16 cellular contexts compared by ENCODE assay signal in genomic region chr17:68061512-68062313, GRCh38. TPM values are rescaled to one million over a fixed set of nuclear protein-coding genes. Genes with fewer than 3 reads are reported as not detected.
DNase-seq lines count a peak whose midpoint lies in the region; ATAC-seq and TF ChIP-seq lines count a peak whose summit lies in the region.
"Had no signal": no experiment of that assay in that cellular context is flagged by ENCODE, and none has a peak within 500 bp of the region (broad histone marks: within the 10 kb centered on the region; RNA-seq: fewer than 3 reads in every experiment).

No MANE protein-coding gene starts in this region.

- no peaks in the 10 kb centered on the region for H3K4me1 ChIP-seq in breast epithelium
- H3K4me1 ChIP-seq in upper lobe of right lung: no peaks in the 10 kb centered on the region

- no peak overlapping the region for H3K4me3 ChIP-seq in breast epithelium
- no peak overlapping the region for H3K4me3 ChIP-seq in upper lobe of right lung
- H3K4me3 ChIP-seq: dorsolateral prefrontal cortex had no signal

- no peaks in the 10 kb centered on the region for H3K36me3 Mint-ChIP-seq in MCF 10A (ENCODE audit: insufficient read depth, unreplicated experiment)
- no peaks in the 10 kb centered on the region for H3K36me3 Mint-ChIP-seq in CD14-positive monocyte
- H3K36me3 Mint-ChIP-seq: type B pancreatic cell had no signal

- no peaks in the 10 kb centered on the region for H3K27me3 ChIP-seq in breast epithelium
- no peaks in the 10 kb centered on the region for H3K27me3 ChIP-seq in upper lobe of right lung
- H3K27me3 ChIP-seq: dorsolateral prefrontal cortex had no signal

- H3K27ac Mint-ChIP-seq in MCF 10A (ENCODE audit: low read depth, unreplicated experiment): no peak overlapping the region
- no peak overlapping the region for H3K27ac Mint-ChIP-seq in CD14-positive monocyte
- H3K27ac Mint-ChIP-seq: nephron progenitor cell, type B pancreatic cell had no signal

- CTCF ChIA-PET in MCF 10A (lab: Yijun Ruan, JAX): no interaction called here

- intact Hi-C loops in MCF 10A (cut with micrococcal nuclease) (no loop called here), breast epithelium (cut with DNase I; ENCODE audit: low total_unique reads) (no loop called here), upper lobe of right lung (cut with DNase I) (no loop called here), CD14-positive monocyte (cut with micrococcal nuclease) (no loop called here)

- H3K4me3 Mint-ChIP-seq in MCF 10A (ENCODE audit: unreplicated experiment): no peak overlapping the region
- H3K4me3 Mint-ChIP-seq in CD14-positive monocyte: no peak overlapping the region
- H3K4me3 Mint-ChIP-seq: nephron progenitor cell, type B pancreatic cell had no signal

- no peaks in the 10 kb centered on the region for H3K36me3 ChIP-seq in breast epithelium
- H3K36me3 ChIP-seq in upper lobe of right lung: no peaks in the 10 kb centered on the region

- peaks cover 6% of the 10 kb centered on the region for H3K4me1 Mint-ChIP-seq in MCF 10A (ENCODE audit: insufficient read depth, unreplicated experiment)
- H3K4me1 Mint-ChIP-seq in CD14-positive monocyte: peaks cover 4% of the 10 kb centered on the region

- DNase-seq in MCF 10A (ENCODE audit: unreplicated experiment) (peak; percentile 29), breast epithelium (ENCODE audit: low spot score in 2 of 2) (no peak), NCI-H69 (lab: John Stamatoyannopoulos, UW) (peak; percentile 23), fibroblast of peridontal ligament (ENCODE audit: extremely low read depth) (peak; percentile 18), upper lobe of right lung (no peak), CD14-positive monocyte (ENCODE audit: low spot score) (no peak), NCI-H146 treated with DMSO at 0.1 percent for 48 hours (lab: John Stamatoyannopoulos, UW; ENCODE audit: unreplicated experiment) (no peak)
- DNase-seq: 8988T; activated CD4-positive, CD25-positive, alpha-beta regulatory T cell treated with anti-CD3 and anti-CD28 coated beads, Interleukin-2, amount 50 U/mL, for 72 hours; activated T-cell treated with anti-CD3 and anti-CD28 coated beads, Interleukin-2, amount 50 U/mL, for 1 hour; dorsolateral prefrontal cortex; left cardiac atrium; NCI-H146; nephron progenitor cell had no signal

- TF ChIP-seq POLR2A in breast epithelium (IDR thresholded peaks at IDR 0.05): no peak

- peak; percentile 13 for ATAC-seq in upper lobe of right lung
- no peak for ATAC-seq in HG03175 (IDR thresholded peaks at IDR 0.05; ENCODE audit: unreplicated experiment)

- H3K9me3 ChIP-seq in breast epithelium: no peaks in the 10 kb centered on the region
- no peaks in the 10 kb centered on the region for H3K9me3 ChIP-seq in upper lobe of right lung

- POLR2A ChIA-PET in MCF 10A (lab: Yijun Ruan, JAX): interaction anchor here (0.6 kb wide), 1 partner anchor 21 kb away, joined by 3 read pairs; no protein-coding TSS in a partner anchor

- no peaks in the 10 kb centered on the region for H3K27me3 Mint-ChIP-seq in MCF 10A (ENCODE audit: insufficient read depth, unreplicated experiment)
- peaks cover 2 to 4% (median 4%) of the 10 kb centered on the region in 3 donors for H3K27me3 Mint-ChIP-seq in CD14-positive monocyte (ENCODE audit: low read depth in 3 of 3)
- H3K27me3 Mint-ChIP-seq: type B pancreatic cell had no signal

- TF ChIP-seq CTCF in MCF 10A (IDR thresholded peaks at IDR 0.05; ENCODE audit: unreplicated experiment) (no peak), breast epithelium (IDR thresholded peaks at IDR 0.05) (no peak), upper lobe of right lung (IDR thresholded peaks at IDR 0.05) (no peak), CD14-positive monocyte (IDR thresholded peaks at IDR 0.05) (no peak)

- H3K27ac ChIP-seq in breast epithelium (no peak overlapping the region), upper lobe of right lung (no peak overlapping the region)
- H3K27ac ChIP-seq: dorsolateral prefrontal cortex had no signal

- BruUV-seq in MCF 10A (replicated peaks; lab: Mats Ljungman, UMichigan): no TSS peak

- H3K9me3 Mint-ChIP-seq in MCF 10A (ENCODE audit: unreplicated experiment) (no peaks in the 10 kb centered on the region), CD14-positive monocyte (no peaks in the 10 kb centered on the region)
- H3K9me3 Mint-ChIP-seq: nephron progenitor cell, type B pancreatic cell had no signal

RNA-seq across cellular contexts. Expression of gene KPNA2, which starts 26.2 kb away (rescaled TPM):
- total RNA-seq in MCF 10A (2022) (120 and 132 TPM in 2 replicates), breast epithelium (10 to 100 TPM; 19.7 to 21.9 (median 20.5) TPM), upper lobe of right lung (27.0 TPM)
- 10 to 100 TPM; 23.2 TPM for polyA plus RNA-seq in CD14-positive monocyte

Comparison
In these comparisons a context has a peak if more than half of its experiments do, and no peak if none do; other contexts are left out.
1. DNase-seq: peak in MCF 10A (single experiment), NCI-H69 (single experiment) and fibroblast of peridontal ligament (single experiment); none in breast epithelium (0 of 2), upper lobe of right lung (single experiment), CD14-positive monocyte (single experiment) and NCI-H146 treated with DMSO at 0.1 percent for 48 hours (single experiment).